ENCODE assay signal across 12 cellular contexts in the genomic region with DNA sequence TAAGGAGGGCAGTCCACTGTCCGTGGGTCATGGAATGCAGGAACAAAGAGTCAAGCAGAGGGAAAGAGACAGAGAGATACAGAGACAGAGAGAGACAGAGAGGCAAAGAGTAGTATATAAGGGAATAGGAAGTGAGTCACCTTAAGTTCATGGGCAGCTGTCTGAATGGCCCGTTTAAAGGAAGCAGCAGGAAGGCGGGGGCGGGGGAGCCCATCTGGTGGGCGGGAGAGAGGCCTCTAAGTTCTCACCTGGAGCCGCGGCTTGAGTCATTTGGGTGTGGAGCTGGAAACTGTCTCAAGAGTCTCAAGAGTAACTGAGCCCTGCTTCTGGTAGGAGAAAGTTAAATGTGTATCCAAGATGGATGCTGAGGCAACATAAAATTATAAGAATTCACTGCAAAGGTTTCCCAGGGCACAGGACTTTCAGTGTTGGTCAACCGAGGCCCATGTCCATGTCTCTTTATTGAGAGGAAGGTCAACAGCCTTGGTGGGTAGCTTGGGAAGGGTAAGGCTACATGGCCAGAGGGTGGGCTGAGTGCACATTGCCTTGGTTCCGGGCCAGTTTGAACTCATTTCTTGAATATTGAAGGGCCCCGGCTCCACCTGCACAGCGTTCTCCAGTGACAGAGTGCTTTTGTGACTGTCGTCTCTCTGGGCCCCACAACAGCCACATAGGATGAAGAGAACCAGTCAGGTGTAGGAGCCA.
DNase-seq lines count a peak whose midpoint lies in the region; ATAC-seq, FAIRE-seq and TF ChIP-seq lines count a peak whose summit lies in the region.
"Had no signal": no experiment of that assay in that cellular context is flagged by ENCODE, and none has a peak within 500 bp of the region (broad histone marks: within the 10 kb centered on the region; RNA-seq: fewer than 3 reads in every experiment).

No MANE protein-coding gene starts in this region.

- H3K36me3 ChIP-seq in kidney (ENCODE audit: control insufficient read depth in 1 of 2, insufficient read depth in 2 of 2, low read length in 2 of 2) (no peaks in the 10 kb centered on the region), WERI-Rb-1 (no peaks in the 10 kb centered on the region)
- H3K36me3 ChIP-seq: thyroid gland had no signal

- DNase-seq in DMS 273 (lab: John Stamatoyannopoulos, UW; ENCODE audit: unreplicated experiment) = peak; percentile 21
- no peak for DNase-seq in DMS 273 treated with DMSO at 0.1 percent for 48 hours (lab: John Stamatoyannopoulos, UW)
- DNase-seq in activated CD4-positive, alpha-beta T cell treated with anti-CD3 and anti-CD28 coated beads, Interleukin-2, amount 50 U/mL, for 48 hours = peak; percentile 62 to 73
- peak; percentile 5 for DNase-seq in stimulated activated CD8-positive, alpha-beta memory T cell treated with anti-CD3 and anti-CD28 coated beads, Interleukin-12 subunit alpha, Interleukin-12 subunit beta, amount 100 ng/mL, for 24 hours (ENCODE audit: extremely low read depth)
- no peak for DNase-seq in sciatic nerve (ENCODE audit: low spot score)
- DNase-seq in kidney = no peak
- no peak for DNase-seq in WERI-Rb-1
- DNase-seq: thyroid gland had no signal

- H3K27ac ChIP-seq in kidney (ENCODE audit: low read depth in 2 of 2, low read length in 2 of 2) (no peak overlapping the region), WERI-Rb-1 (no peak overlapping the region)
- H3K27ac ChIP-seq: 22Rv1, thyroid gland had no signal

- ATAC-seq in esophagus mucosa (peak; percentile 85), sciatic nerve (no peak)
- ATAC-seq: WTC11 had no signal

- intact Hi-C loops in sciatic nerve (cut with DNase I) (no loop called here), kidney (cut with DNase I) (no loop called here)

- no peaks in the 10 kb centered on the region for H3K27me3 ChIP-seq in WERI-Rb-1 (ENCODE audit: insufficient read depth, low read depth, severe bottlenecking)
- H3K27me3 ChIP-seq: thyroid gland had no signal

- no peak for FAIRE-seq in kidney (lab: Jason Lieb, UNC)
- FAIRE-seq: G401.6 had no signal

- H3K9me3 ChIP-seq in kidney (ENCODE audit: control insufficient read depth in 1 of 2, low read length in 2 of 2) (no peaks in the 10 kb centered on the region), WERI-Rb-1 (ENCODE audit: severe bottlenecking) (no peaks in the 10 kb centered on the region)
- H3K9me3 ChIP-seq: thyroid gland had no signal

- TF ChIP-seq CTCF in kidney (IDR thresholded peaks at IDR 0.05; ENCODE audit: borderline replicate concordance, extremely low read depth, insufficient read depth) = no peak
- TF ChIP-seq CTCF in WERI-Rb-1 (IDR thresholded peaks at IDR 0.05; ENCODE audit: low read depth, low read length) = no peak

- H3K4me3 ChIP-seq in kidney (ENCODE audit: low read length in 2 of 2) (no peak overlapping the region), WERI-Rb-1 (ENCODE audit: low read depth, low read length) (no peak overlapping the region)
- H3K4me3 ChIP-seq: thyroid gland had no signal

- no peaks in the 10 kb centered on the region for H3K4me1 ChIP-seq in kidney (ENCODE audit: control insufficient read depth in 1 of 2, insufficient read depth in 1 of 2, low read depth in 1 of 2, low read length in 2 of 2)

- H3K9ac ChIP-seq in kidney (ENCODE audit: low read length in 2 of 2) = no peak overlapping the region

Comparison
In these comparisons a context has a peak if more than half of its experiments do, and no peak if none do; other contexts are left out.
1. DNase-seq: peak in DMS 273 (single experiment), activated CD4-positive, alpha-beta T cell treated with anti-CD3 and anti-CD28 coated beads, Interleukin-2, amount 50 U/mL, for 48 hours (2 of 2) and stimulated activated CD8-positive, alpha-beta memory T cell treated with anti-CD3 and anti-CD28 coated beads, Interleukin-12 subunit alpha, Interleukin-12 subunit beta, amount 100 ng/mL, for 24 hours (single experiment); none in DMS 273 treated with DMSO at 0.1 percent for 48 hours (single experiment), sciatic nerve (single experiment), kidney (single experiment) and WERI-Rb-1 (single experiment).